ENCODE assay signal across 8 cellular contexts in genomic region chr2:101113441-101114267, GRCh38. TPM values are rescaled to one million over a fixed set of nuclear protein-coding genes. Genes with fewer than 3 reads are reported as not detected.
DNase-seq lines count a peak whose midpoint lies in the region; ATAC-seq, FAIRE-seq and TF ChIP-seq lines count a peak whose summit lies in the region.

No MANE protein-coding gene starts in this region.

- ATAC-seq in heart left ventricle (no peak), foreskin keratinocyte (peak; percentile 92), HG03039 (IDR thresholded peaks at IDR 0.05; ENCODE audit: unreplicated experiment) (no peak), GM19035 (IDR thresholded peaks at IDR 0.05; ENCODE audit: unreplicated experiment) (no peak)

- DNase-seq in heart left ventricle (no peak), cardiac septum (ENCODE audit: low spot score) (no peak), NT2/D1 (ENCODE audit: low read depth, low spot score) (peak; percentile 68), foreskin keratinocyte (peak; percentile 92 to 94), transverse colon (peak; percentile 30), RCC 7860 (ENCODE audit: low spot score) (no peak)

- TF ChIP-seq CTCF in heart left ventricle (IDR thresholded peaks at IDR 0.05) = no peak
- no peak for TF ChIP-seq CTCF in foreskin keratinocyte (conservative IDR thresholded peaks at IDR 0.05)
- TF ChIP-seq CTCF in transverse colon (IDR thresholded peaks at IDR 0.05) = no peak

- H3K27ac ChIP-seq in heart left ventricle (peak overlapping the region; percentile 77 to 95 (median 87)), foreskin keratinocyte (peak overlapping the region; percentile 62), transverse colon (peak overlapping the region; percentile 46 to 73 (median 72))

- H3K36me3 ChIP-seq in heart left ventricle = no peaks in the 10 kb centered on the region
- no peaks in the 10 kb centered on the region for H3K36me3 ChIP-seq in NT2/D1 (ENCODE audit: insufficient read depth, insufficient read length, low read length)
- H3K36me3 ChIP-seq in transverse colon = no peaks in the 10 kb centered on the region

- no peak overlapping the region for H3K4me3 ChIP-seq in heart left ventricle
- no peak overlapping the region for H3K4me3 ChIP-seq in NT2/D1 (ENCODE audit: insufficient read length, low read depth)
- H3K4me3 ChIP-seq in transverse colon = peak overlapping the region in 1 of 4 donors; percentile 8

- no peaks in the 10 kb centered on the region for H3K9me3 ChIP-seq in heart left ventricle
- H3K9me3 ChIP-seq in NT2/D1 (ENCODE audit: insufficient read depth, low read length) = no peaks in the 10 kb centered on the region
- H3K9me3 ChIP-seq in transverse colon = no peaks in the 10 kb centered on the region

- no peak for FAIRE-seq in RCC 7860 (lab: Jason Lieb, UNC)

- no peak for TF ChIP-seq POLR2A in heart left ventricle (IDR thresholded peaks at IDR 0.05)
- no peak for TF ChIP-seq POLR2A in transverse colon (IDR thresholded peaks at IDR 0.05)

- peaks cover 7 to 93% (median 73%) of the 10 kb centered on the region in 12 donors for H3K4me1 ChIP-seq in heart left ventricle
- H3K4me1 ChIP-seq in NT2/D1 (ENCODE audit: insufficient read depth, insufficient read length) = peaks cover 12% of the 10 kb centered on the region
- H3K4me1 ChIP-seq in foreskin keratinocyte = peaks cover 23% of the 10 kb centered on the region
- H3K4me1 ChIP-seq in transverse colon = peaks cover 16 to 69% (median 46%) of the 10 kb centered on the region in 4 donors

- no peak for TF ChIP-seq EP300 in transverse colon (IDR thresholded peaks at IDR 0.05; ENCODE audit: low read depth)

- WGBS in heart left ventricle, 4 donors = 13 to 26% (median 18%) methylated on average over 10 of the region's 10 CpGs
- WGBS in transverse colon (ENCODE audit: low coverage in 1 of 2), 2 donors = 18 to 28% methylated on average over 9 to 10 of the region's 10 CpGs

- H3K9ac ChIP-seq in NT2/D1 (ENCODE audit: insufficient read length, low read depth) = no peak overlapping the region

- intact Hi-C loops in heart left ventricle (cut with DNase I) (loop anchor here in 5 of 10 donors (5.0 kb wide), 2 partner anchors 34 to 39 kb away; partner anchors contain the start of gene TBC1D8 (in 4 of the 5)), cardiac septum (cut with DNase I) (loop anchor here (10.0 kb wide), 1 partner anchor 299 kb away; no protein-coding TSS in a partner anchor), transverse colon (cut with DNase I; ENCODE audit: low total_unique reads) (no loop called here)

- in situ Hi-C loops in transverse colon (cut with MboI; ENCODE audit: low pct_ligation_motif_present in 1 of 4, low pct_unique_long_range_greater_than_20kb in 1 of 4, low sequenced_read_pairs in 3 of 4) = no loop called here

- no peaks in the 10 kb centered on the region for H3K27me3 ChIP-seq in heart left ventricle
- H3K27me3 ChIP-seq in NT2/D1 (ENCODE audit: insufficient read depth, insufficient read length) = no peaks in the 10 kb centered on the region
- no peaks in the 10 kb centered on the region for H3K27me3 ChIP-seq in foreskin keratinocyte
- no peaks in the 10 kb centered on the region for H3K27me3 ChIP-seq in transverse colon

RNA-seq across cellular contexts. Expression of gene TBC1D8, which starts 37.5 kb away (rescaled TPM):
- total RNA-seq in heart left ventricle (10 to 100 TPM; 36.9 to 61.7 (median 53.3) TPM), cardiac septum (52.3 TPM), foreskin keratinocyte (7.4 and 8.3 TPM in 2 replicates), transverse colon (100 to 1,000 TPM in 1 of 4 donors, 10 to 100 TPM in 3; 26.5 to 232 (median 88.4) TPM)
- polyA plus RNA-seq in heart left ventricle (10 to 100 TPM; 30.1 to 35.8 TPM), foreskin keratinocyte (2.3 and 3.0 TPM in 2 replicates)

Comparison
In these comparisons a context has a peak if more than half of its experiments do, and no peak if none do; other contexts are left out.
1. DNase-seq: peak in NT2/D1 (single experiment), foreskin keratinocyte (2 of 2) and transverse colon (single experiment); none in heart left ventricle (0 of 5), cardiac septum (single experiment) and RCC 7860 (single experiment).
2. Peak in every context shown above with its lines, with median percentiles within 50 percentile points of each other: H3K27ac ChIP-seq.